In the genomic region with DNA sequence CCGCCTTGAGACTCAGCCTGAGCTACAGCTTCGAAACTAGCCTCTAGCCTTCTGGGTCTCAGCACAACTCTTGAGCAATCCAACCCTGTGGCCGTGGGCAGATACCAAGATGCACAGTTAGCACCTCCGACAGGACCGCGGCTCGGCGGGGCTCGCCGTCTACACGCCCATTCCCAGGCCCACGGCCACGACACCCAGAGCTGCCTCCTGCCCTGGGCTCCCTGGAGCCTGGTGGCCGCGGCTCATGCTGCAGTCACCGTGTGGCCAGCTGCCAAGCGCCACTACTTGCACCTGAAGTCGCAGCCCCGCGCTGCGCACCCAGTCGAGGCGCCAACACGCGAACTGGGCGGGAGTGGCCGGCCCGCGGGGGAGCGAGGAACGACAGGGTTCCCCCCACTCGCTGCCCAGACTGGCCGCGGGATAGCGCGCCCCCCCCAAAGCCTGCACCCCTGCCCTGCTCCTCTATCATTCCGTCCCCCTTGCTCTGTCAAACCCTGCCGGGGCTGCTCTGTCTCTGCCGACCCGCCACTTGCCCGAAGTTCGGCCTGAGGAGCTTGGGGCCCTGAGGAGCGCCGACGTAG, we compare ENCODE assay signal across 2 cellular contexts.
TF ChIP-seq lines count a peak whose summit lies in the region.

No MANE protein-coding gene starts in this region.

TF ChIP-seq in A549, 52 proteins besides CTCF, POLR2A, EP300 and RAD21:
- no peak for TF ChIP-seq JUNB (IDR thresholded peaks at IDR 0.05)
- peak; percentile 22; the same call in 1 of the 2 replicates for TF ChIP-seq E2F6 (IDR thresholded peaks at IDR 0.05; ENCODE audit: borderline replicate concordance, low read depth)

TF ChIP-seq in IMR-90, 13 proteins besides CTCF, POLR2A, EP300 and RAD21:
- no peak for TF ChIP-seq NFE2L2 (IDR thresholded peaks at IDR 0.05; ENCODE audit: low read depth, low read length)
- TF ChIP-seq CEBPB (IDR thresholded peaks at IDR 0.05; ENCODE audit: low read depth, low read length) = peak; percentile 91
